In genomic region chr14:29317423-29317822, GRCh38 we compare ENCODE assay signal across 27 cellular contexts.
"Had no signal": no experiment of that assay in that cellular context is flagged by ENCODE, and none has a peak within 500 bp of the region (broad histone marks: within the 10 kb centered on the region; RNA-seq: fewer than 3 reads in every experiment).

No MANE protein-coding gene starts in this region.

- FAIRE-seq: urothelium cell line had no signal

- H3K9me3 ChIP-seq: suprapubic skin, testis, thoracic aorta, thyroid gland, tibial artery, tibial nerve, transverse colon, upper lobe of left lung, upper lobe of right lung, uterus, vagina had no signal

- H3K4me1 ChIP-seq: stomach, suprapubic skin, testis, thyroid gland, tibial artery, tibial nerve, transverse colon, upper lobe of left lung, upper lobe of right lung, uterus, vagina had no signal

- H3K36me3 ChIP-seq: stomach, suprapubic skin, thoracic aorta, thyroid gland, tibial artery, tibial nerve, transverse colon, upper lobe of left lung, upper lobe of right lung, uterus, vagina had no signal

- DNase-seq: stimulated activated CD4-positive, alpha-beta T cell treated with anti-CD3 and anti-CD28 coated beads, Interleukin-2, amount 100 ng/mL, for 48 hours; stimulated activated CD4-positive, alpha-beta T cell treated with anti-CD3 and anti-CD28 coated beads, Interleukin-4, amount 100 ng/mL, for 1 hour; stimulated activated CD4-positive, alpha-beta T cell treated with anti-CD3 and anti-CD28 coated beads, Interleukin-4, amount 100 ng/mL, for 24 hours; stimulated activated CD4-positive, alpha-beta T cell treated with anti-CD3 and anti-CD28 coated beads, Interleukin-4, amount 100 ng/mL, for 4 hours; stimulated activated CD8-positive, alpha-beta memory T cell treated with anti-CD3 and anti-CD28 coated beads, Interleukin-4, amount 100 ng/mL, for 48 hours; stimulated activated naive B cell treated with anti-CD40 and anti-IgM and Interleukin-4, amounts not matched to agents 10 μg/mL and 1 μg/mL and 100 μg/mL, for 72 hours; stimulated activated naive CD4-positive, alpha-beta T cell; stimulated activated naive CD4-positive, alpha-beta T cell treated with Interleukin-2 at 50 U/mL for 16 hours; stimulated activated naive CD8-positive, alpha-beta T cell treated with anti-CD3 and anti-CD28 coated beads, Interleukin-15, amount 100 ng/mL, for 72 hours; stimulated activated naive CD8-positive, alpha-beta T cell treated with anti-CD3 and anti-CD28 coated beads, Interleukin-15, Interleukin-2, amounts not matched to agents 100 U/mL and 50 U/mL, for 24 hours; stomach; substantia nigra; testis; thyroid gland; tibial artery; transverse colon; trophoblast cell; upper lobe of left lung; upper lobe of right lung; uterus had no signal

- H3K27me3 ChIP-seq: stomach, suprapubic skin, testis, thyroid gland, tibial artery, tibial nerve, transverse colon, upper lobe of left lung, upper lobe of right lung, uterus, vagina had no signal

- ATAC-seq: stimulated activated effector memory CD8-positive, alpha-beta T cell treated with anti-CD3 and anti-CD28 coated beads, Interleukin-12 subunit alpha, Interleukin-12 subunit beta, amount 100 ng/mL, for 72 hours; stimulated activated memory B cell treated with anti-CD40 and anti-IgM and Interleukin-4, amounts not matched to agents 10 μg/mL and 1 μg/mL and 100 μg/mL, for 72 hours; stimulated activated naive B cell treated with anti-CD40 and anti-IgM and Interleukin-4, amounts not matched to agents 10 μg/mL and 1 μg/mL and 100 μg/mL, for 72 hours; stimulated activated naive CD8-positive, alpha-beta T cell treated with anti-CD3 and anti-CD28 coated beads, Interleukin-15, amount 100 ng/mL, for 72 hours; stimulated activated naive CD8-positive, alpha-beta T cell treated with anti-CD3 and anti-CD28 coated beads, Interleukin-15, Interleukin-2, amounts not matched to agents 100 U/mL and 50 U/mL, for 24 hours; upper lobe of right lung had no signal

- H3K4me3 ChIP-seq: stomach, suprapubic skin, testis, thoracic aorta, thyroid gland, tibial artery, tibial nerve, transverse colon, upper lobe of left lung, upper lobe of right lung, uterus, vagina had no signal

- H3K27ac ChIP-seq: stomach, suprapubic skin, testis, thoracic aorta, thyroid gland, tibial artery, tibial nerve, transverse colon, upper lobe of left lung, upper lobe of right lung, uterus, vagina had no signal
